16 cellular contexts compared by ENCODE assay signal in genomic region chr3:28867836-28868235, GRCh38.
"Had no signal": no experiment of that assay in that cellular context is flagged by ENCODE, and none has a peak within 500 bp of the region (broad histone marks: within the 10 kb centered on the region; RNA-seq: fewer than 3 reads in every experiment).

No MANE protein-coding gene starts in this region.

- H3K9me3 ChIP-seq: lower lobe of right lung, ovary, sigmoid colon, thoracic aorta had no signal

- H3K4me3 Mint-ChIP-seq: neural crest cell; stimulated activated effector memory CD8-positive, alpha-beta T cell treated with anti-CD3 and anti-CD28 coated beads, Interleukin-12 subunit alpha, Interleukin-12 subunit beta, amount 100 ng/mL, for 72 hours had no signal

- DNase-seq: activated CD4-positive, alpha-beta T cell treated with anti-CD3 and anti-CD28 coated beads, Interleukin-2, amount 50 U/mL, for 4 hours; activated CD4-positive, CD25-positive, alpha-beta regulatory T cell treated with anti-CD3 and anti-CD28 coated beads, Interleukin-2, amount 50 U/mL, for 72 hours; activated naive CD4-positive, alpha-beta T cell treated with anti-CD3 and anti-CD28 coated beads, Interleukin-2, amount 50 U/mL, for 16 hours; activated T-cell treated with anti-CD3 and anti-CD28 coated beads, Interleukin-2, amount 50 U/mL, for 1 hour; dorsolateral prefrontal cortex; left colon; lower lobe of right lung; ovary; sigmoid colon; stimulated activated CD4-positive, alpha-beta T cell treated with anti-CD3 and anti-CD28 coated beads, Interleukin-12 subunit alpha, Interleukin-12 subunit beta, amount 100 ng/mL, for 4 hours; stimulated activated CD4-positive, alpha-beta T cell treated with anti-CD3 and anti-CD28 coated beads, Interleukin-2, amount 100 ng/mL, for 24 hours; T-helper 9 cell had no signal

- H3K27me3 ChIP-seq: cardiac muscle cell, dorsolateral prefrontal cortex, ovary, sigmoid colon had no signal

- H3K27ac Mint-ChIP-seq: stimulated activated effector memory CD8-positive, alpha-beta T cell treated with anti-CD3 and anti-CD28 coated beads, Interleukin-12 subunit alpha, Interleukin-12 subunit beta, amount 100 ng/mL, for 72 hours had no signal

- H3K4me1 Mint-ChIP-seq: neural crest cell; stimulated activated effector memory CD8-positive, alpha-beta T cell treated with anti-CD3 and anti-CD28 coated beads, Interleukin-12 subunit alpha, Interleukin-12 subunit beta, amount 100 ng/mL, for 72 hours had no signal

- H3K36me3 ChIP-seq: cardiac muscle cell, lower lobe of right lung, ovary, sigmoid colon, thoracic aorta had no signal

- H3K36me3 Mint-ChIP-seq: stimulated activated effector memory CD8-positive, alpha-beta T cell treated with anti-CD3 and anti-CD28 coated beads, Interleukin-12 subunit alpha, Interleukin-12 subunit beta, amount 100 ng/mL, for 72 hours had no signal

- H3K27ac ChIP-seq: cardiac muscle cell, dorsolateral prefrontal cortex, lower lobe of right lung, ovary, sigmoid colon, thoracic aorta had no signal

- H3K4me3 ChIP-seq: cardiac muscle cell, dorsolateral prefrontal cortex, lower lobe of right lung, ovary, sigmoid colon, thoracic aorta had no signal

- H3K4me1 ChIP-seq: lower lobe of right lung, sigmoid colon had no signal

- ATAC-seq: left colon; lower lobe of right lung; stimulated activated effector memory CD8-positive, alpha-beta T cell treated with anti-CD3 and anti-CD28 coated beads, Interleukin-12 subunit alpha, Interleukin-12 subunit beta, amount 100 ng/mL, for 72 hours had no signal
